20 cellular contexts compared by ENCODE assay signal in genomic region chr2:237666606-237667005, GRCh38.
"Had no signal": no experiment of that assay in that cellular context is flagged by ENCODE, and none has a peak within 500 bp of the region (broad histone marks: within the 10 kb centered on the region; RNA-seq: fewer than 3 reads in every experiment).

No MANE protein-coding gene starts in this region.

- H3K4me3 Mint-ChIP-seq: activated naive CD8-positive, alpha-beta T cell; neural crest cell had no signal

- H3K36me3 ChIP-seq: ovary, sigmoid colon, spleen, tibial artery had no signal

- H3K27me3 Mint-ChIP-seq: activated naive CD8-positive, alpha-beta T cell had no signal

- H3K27ac Mint-ChIP-seq: activated naive CD8-positive, alpha-beta T cell had no signal

- H3K36me3 Mint-ChIP-seq: activated naive CD8-positive, alpha-beta T cell had no signal

- ATAC-seq: body of pancreas, left ventricle myocardium superior, SK-N-SH treated with all-trans-retinoic acid at 6 μM for 48 hours had no signal

- H3K9me3 Mint-ChIP-seq: neural crest cell had no signal

- H3K4me3 ChIP-seq: body of pancreas, coronary artery, ovary, sigmoid colon, spleen, tibial artery had no signal

- H3K9me3 ChIP-seq: body of pancreas, ovary, sigmoid colon, spleen, tibial artery had no signal

- H3K27ac ChIP-seq: body of pancreas, coronary artery, ovary, sigmoid colon, spleen, tibial artery had no signal

- H3K27me3 ChIP-seq: body of pancreas, ovary, sigmoid colon, tibial artery had no signal

- DNase-seq: activated CD4-positive, alpha-beta T cell treated with anti-CD3 and anti-CD28 coated beads for 1 hour; activated CD4-positive, alpha-beta T cell treated with anti-CD3 and anti-CD28 coated beads, Interleukin-2, amount 50 U/mL, for 48 hours; activated gamma-delta T cell treated with Interleukin-2 at 50 U/mL for 16 hours; amniotic stem cell; body of pancreas; caudate nucleus; effector CD4-positive, alpha-beta T cell; foreskin fibroblast; kidney glomerular epithelial cell; left ventricle myocardium superior; mesenchymal stem cell; ovary; sigmoid colon; spleen; T-helper 1 cell; tibial artery had no signal
